8 cellular contexts compared by ENCODE assay signal in the genomic region with DNA sequence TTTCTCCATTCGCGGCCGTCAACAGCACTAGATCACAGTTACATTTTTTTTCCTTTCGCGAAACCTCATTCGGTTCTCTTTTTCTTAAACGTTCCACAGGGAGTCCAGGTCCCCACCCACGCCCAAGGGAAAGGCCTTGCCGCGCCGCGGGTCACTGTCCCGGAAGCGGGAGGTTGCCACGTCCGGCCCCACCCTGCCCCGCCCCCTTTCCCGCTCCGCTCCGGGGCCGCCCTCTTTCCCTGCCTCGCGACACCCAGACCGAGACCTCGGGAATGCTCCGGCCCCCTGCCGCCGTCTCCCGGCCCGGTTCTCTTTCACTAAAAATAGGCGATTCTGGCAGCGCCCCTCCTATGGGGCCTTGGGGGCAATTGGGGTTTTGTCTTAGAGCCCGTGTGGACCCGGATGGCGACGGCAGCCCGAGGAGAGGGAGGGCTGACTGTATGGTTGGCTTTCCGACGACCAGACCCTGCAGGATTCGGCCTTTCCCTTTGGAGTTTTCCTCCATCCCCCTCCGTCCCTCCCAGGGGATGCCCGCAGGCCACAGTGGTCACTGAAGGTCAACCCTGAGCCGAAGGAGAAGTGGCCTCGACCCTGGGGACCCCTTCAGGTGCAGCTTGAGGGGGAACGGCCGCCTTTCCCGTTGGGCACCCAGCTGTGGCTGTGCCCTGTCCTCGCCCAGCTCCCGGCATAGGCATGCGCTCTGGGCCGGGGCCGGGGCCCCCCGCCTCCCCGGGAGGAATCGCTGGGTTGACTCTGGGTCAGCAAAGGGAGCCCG. TPM values are rescaled to one million over a fixed set of nuclear protein-coding genes. Genes with fewer than 3 reads are reported as not detected.
DNase-seq lines count a peak whose midpoint lies in the region; ATAC-seq and TF ChIP-seq lines count a peak whose summit lies in the region.

No MANE protein-coding gene starts in this region.

- H3K27ac ChIP-seq in colonic mucosa (peak overlapping the region; percentile 93), right lobe of liver (peak overlapping the region; percentile 73 to 84 (median 83))

- 2% methylated on average over 39 of the region's 56 CpGs for WGBS in right lobe of liver (ENCODE audit: insufficient coverage, low coverage, low lambda C conversion rate, missing lambda C conversion rate)

- peak overlapping the region; percentile 96 to 99 for H3K9ac ChIP-seq in colonic mucosa (ENCODE audit: low read depth in 2 of 2, low read length in 2 of 2)

- no peaks in the 10 kb centered on the region for H3K27me3 ChIP-seq in colonic mucosa
- H3K27me3 ChIP-seq in right lobe of liver: no peaks in the 10 kb centered on the region

- H3K4me3 ChIP-seq in WI38 (ENCODE audit: low read depth, low read length) (peak overlapping the region; percentile 88), colonic mucosa (peak overlapping the region; percentile 67), right lobe of liver (peak overlapping the region; percentile 86 to 94 (median 93))

- H3K4me1 ChIP-seq in colonic mucosa (peaks cover 19% of the 10 kb centered on the region), right lobe of liver (peaks cover 0 to 43% (median 13%) of the 10 kb centered on the region in 4 donors)

- peak; percentile 66 for TF ChIP-seq POLR2A in right lobe of liver (IDR thresholded peaks at IDR 0.05)

- ATAC-seq in GM18867 (IDR thresholded peaks at IDR 0.05; ENCODE audit: unreplicated experiment): peak; percentile 41
- ATAC-seq in HG03108 (IDR thresholded peaks at IDR 0.05; ENCODE audit: unreplicated experiment): peak; percentile 44
- peak; percentile 78 to 86 (median 80) for ATAC-seq in right lobe of liver

- DNase-seq in colonic mucosa: peak; percentile 94
- DNase-seq in right lobe of liver: peak; percentile 92
- peak; percentile 75 to 85 for DNase-seq in stimulated activated CD4-positive, alpha-beta T cell treated with anti-CD3 and anti-CD28 coated beads, Interleukin-4, amount 100 ng/mL, for 48 hours (ENCODE audit: low read depth in 2 of 2)
- no peak for DNase-seq in NCI-H1694 treated with DMSO at 0.1 percent for 48 hours (lab: John Stamatoyannopoulos, UW)
- DNase-seq in DMS53 (lab: John Stamatoyannopoulos, UW): no peak

- TF ChIP-seq CTCF in WI38 (IDR thresholded peaks at IDR 0.05; ENCODE audit: low read depth, low read length): no peak
- TF ChIP-seq CTCF in colonic mucosa (IDR thresholded peaks at IDR 0.05): no peak
- no peak for TF ChIP-seq CTCF in right lobe of liver (IDR thresholded peaks at IDR 0.05)

- intact Hi-C loops in colonic mucosa (cut with DNase I) (no loop called here), right lobe of liver (cut with DNase I) (no loop called here)

- H3K9me3 ChIP-seq in colonic mucosa (no peaks in the 10 kb centered on the region), right lobe of liver (no peaks in the 10 kb centered on the region)

- H3K36me3 ChIP-seq in colonic mucosa: peaks cover 2% of the 10 kb centered on the region
- H3K36me3 ChIP-seq in right lobe of liver: peaks cover 0 to 7% (median 7%) of the 10 kb centered on the region in 4 donors

RNA-seq across cellular contexts. Expression of gene RACK1, which starts 2.8 kb away (rescaled TPM):
- total RNA-seq in colonic mucosa: 1,000 to 10,000 TPM; 1,252 to 1,403 TPM
- 1,000 to 10,000 TPM in 2 of 6 experiments, 100 to 1,000 TPM in 4; 470 to 1,156 (median 552) TPM for total RNA-seq in right lobe of liver

RNA-seq across cellular contexts. Expression of gene TRIM52, which starts 14.5 kb away (rescaled TPM):
- 10 to 100 TPM in 1 of 2 donors, 1 to 10 TPM in 1; 9.8 to 13.5 TPM for total RNA-seq in colonic mucosa
- 1 to 10 TPM; 2.8 to 6.5 (median 4.6) TPM for total RNA-seq in right lobe of liver

RNA-seq across cellular contexts. Expression of gene TRIM41, which starts 23.4 kb away (rescaled TPM):
- 10 to 100 TPM; 22.2 to 41.1 TPM for total RNA-seq in colonic mucosa
- total RNA-seq in right lobe of liver: 10 to 100 TPM in 4 of 6 experiments, 1 to 10 TPM in 2; 7.3 to 20.6 (median 15.9) TPM

RNA-seq across cellular contexts. Expression of gene TRIM7, which starts 41.5 kb away (rescaled TPM):
- total RNA-seq in colonic mucosa (1 to 10 TPM; 6.8 to 8.7 TPM), right lobe of liver (1 to 10 TPM in 1 of 6 experiments, under 1 TPM in 4, not detected in 1; 0.07 to 1.4 (median 0.26) TPM)

Comparison
In these comparisons a context has a peak if more than half of its experiments do, and no peak if none do; other contexts are left out.
1. DNase-seq: peak in colonic mucosa (single experiment), right lobe of liver (3 of 3) and stimulated activated CD4-positive, alpha-beta T cell treated with anti-CD3 and anti-CD28 coated beads, Interleukin-4, amount 100 ng/mL, for 48 hours (2 of 2); none in NCI-H1694 treated with DMSO at 0.1 percent for 48 hours (single experiment) and DMS53 (single experiment).
2. Peak in every context shown above with its lines, with median percentiles within 50 percentile points of each other: ATAC-seq and H3K4me3 ChIP-seq.